In genomic region chr22:41940853-41941765, GRCh38 we compare ENCODE assay signal across 8 cellular contexts. TPM values are rescaled to one million over a fixed set of nuclear protein-coding genes. Genes with fewer than 3 reads are reported as not detected.
DNase-seq lines count a peak whose midpoint lies in the region; ATAC-seq and TF ChIP-seq lines count a peak whose summit lies in the region.

No MANE protein-coding gene starts in this region.

- no peaks in the 10 kb centered on the region for H3K27me3 ChIP-seq in ACC112 (ENCODE audit: insufficient read depth, low read length)

- peaks cover 5% of the 10 kb centered on the region for H3K79me2 ChIP-seq in ACC112 (ENCODE audit: control insufficient read depth, insufficient read depth, low read length, unreplicated experiment)

- 0 out of 2 replicates have a peak, but pooled peaks cover 3% of the 10 kb centered on the region for H3K36me3 ChIP-seq in ACC112 (ENCODE audit: insufficient read depth, low read length)

- TF ChIP-seq CTCF in RWPE1 (conservative IDR thresholded peaks at IDR 0.05; ENCODE audit: low read depth) (peak; percentile 80), foreskin fibroblast (IDR thresholded peaks at IDR 0.05; ENCODE audit: low read depth, low read length) (peak; percentile 80)

- H3K4me3 ChIP-seq in ACC112 (ENCODE audit: low read depth, low read length) (no peak overlapping the region), foreskin fibroblast (ENCODE audit: low read depth in 1 of 2, low read length in 2 of 2) (no peak overlapping the region)

- H2AFZ ChIP-seq in ACC112 (ENCODE audit: low read length, unreplicated experiment) = no peak overlapping the region

- CTCF ChIA-PET in RWPE1 (lab: Yijun Ruan, JAX) = interaction anchor here (0.6 to 1.7 kb wide), 10 partner anchors 16 to 1828 kb away, joined by 3 to 7 read pairs (median 4); partner anchors contain the start of gene MEI1

- peaks cover 18% of the 10 kb centered on the region for H3K4me1 ChIP-seq in ACC112 (ENCODE audit: control insufficient read depth, insufficient read depth, low read length, unreplicated experiment)

- POLR2A ChIA-PET in RWPE1 (lab: Yijun Ruan, JAX; ENCODE audit: low non-redundant PET) = no interaction called here

- ATAC-seq in GM18520 (IDR thresholded peaks at IDR 0.05; ENCODE audit: unreplicated experiment) = peak; percentile 28

- H3K27ac ChIP-seq in ACC112 (ENCODE audit: low read depth, low read length) (peak overlapping the region; percentile 72), RWPE1 (peak overlapping the region; percentile 80), substantia nigra (ENCODE audit: low read depth, low read length, poor library complexity, severe bottlenecking) (peak overlapping the region; percentile 43)

- DNase-seq in HuH-7 (ENCODE audit: low spot score) (peak; percentile 89), RWPE1 (ENCODE audit: low spot score) (peak; percentile 46), foreskin fibroblast (peak; percentile 91 to 92), occipital lobe (lab: John Stamatoyannopoulos, UW) (peak; percentile 74), substantia nigra (lab: John Stamatoyannopoulos, UW) (peak in 48 of 49 donors; percentile 23 to 90 (median 76))
- peak; percentile 81 for DNase-seq in activated effector memory CD4-positive, alpha-beta T cell treated with Interleukin-2 at 50 U/mL for 16 hours

RNA-seq across cellular contexts. Expression of gene CENPM, which starts 5.8 kb away (rescaled TPM):
- total RNA-seq in occipital lobe = 1.6 TPM

RNA-seq across cellular contexts. Expression of gene TNFRSF13C, which starts 14.5 kb away (rescaled TPM):
- 0.31 TPM for total RNA-seq in occipital lobe

RNA-seq across cellular contexts. Expression of gene SHISA8, which starts 26.2 kb away (rescaled TPM):
- not detected for total RNA-seq in occipital lobe

RNA-seq across cellular contexts. Expression of gene SEPTIN3, which starts 28.1 kb away (rescaled TPM):
- 130 TPM for total RNA-seq in occipital lobe
